ENCODE assay signal across 12 cellular contexts in the genomic region with DNA sequence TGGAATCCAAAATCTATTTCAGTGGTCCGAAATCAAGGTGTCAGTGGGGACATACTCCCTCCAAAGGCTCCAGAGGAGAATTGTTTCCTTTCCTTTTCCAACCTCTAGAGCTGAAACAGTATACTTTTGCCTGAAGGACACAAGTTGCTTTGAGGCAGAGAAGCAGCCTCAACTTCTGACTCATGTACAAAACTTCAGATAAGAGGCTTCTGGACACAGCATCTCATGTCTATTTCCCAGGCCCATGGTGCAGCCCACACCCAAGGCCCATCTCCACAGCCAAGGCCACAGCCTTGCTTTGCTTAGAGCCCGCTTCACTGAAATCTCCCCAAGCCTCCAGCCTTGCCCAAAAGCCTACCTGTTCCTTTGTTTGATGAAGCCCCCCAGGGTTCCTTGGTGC.
DNase-seq lines count a peak whose midpoint lies in the region; ATAC-seq and TF ChIP-seq lines count a peak whose summit lies in the region.
"Had no signal": no experiment of that assay in that cellular context is flagged by ENCODE, and none has a peak within 500 bp of the region (broad histone marks: within the 10 kb centered on the region; RNA-seq: fewer than 3 reads in every experiment).

No MANE protein-coding gene starts in this region.

- DNase-seq in ELR (ENCODE audit: low read depth) (peak; percentile 17), Panc1 (ENCODE audit: low read depth, low spot score) (no peak), choroid plexus epithelial cell (ENCODE audit: low read depth) (peak; percentile 55), lung (ENCODE audit: low spot score) (peak; percentile 23), DMS79 (lab: John Stamatoyannopoulos, UW) (no peak), DMS 273 (lab: John Stamatoyannopoulos, UW; ENCODE audit: unreplicated experiment) (no peak)
- DNase-seq in stimulated activated naive CD8-positive, alpha-beta T cell treated with anti-CD3 and anti-CD28 coated beads, Interleukin-15, Interleukin-2, amounts not matched to agents 100 U/mL and 50 U/mL, for 24 hours, result no peak
- DNase-seq: AML-193, NCI-H187, NCI-H774 had no signal

- POLR2A ChIA-PET in Panc1 (lab: Charles Lee), result no interaction called here

- WGBS in lung, 2 donors, result 89 to 95% methylated on average over 2 of the region's 2 CpGs

- H3K4me3 ChIP-seq in Panc1 (ENCODE audit: low read depth in 2 of 2, low read length in 2 of 2) (no peak overlapping the region), choroid plexus epithelial cell (ENCODE audit: low read depth, low read length) (no peak overlapping the region), lung (no peak overlapping the region)
- H3K4me3 ChIP-seq: SK-N-MC had no signal

- H3K27me3 ChIP-seq in Panc1 (ENCODE audit: control insufficient read depth, insufficient read depth, low read length) (no peaks in the 10 kb centered on the region), lung (ENCODE audit: control insufficient read depth, insufficient read depth) (no peaks in the 10 kb centered on the region)

- H3K9me3 ChIP-seq in Panc1 (ENCODE audit: control insufficient read depth, insufficient read depth, low read depth, low read length) (no peaks in the 10 kb centered on the region), lung (ENCODE audit: control insufficient read depth in 2 of 2, insufficient read depth in 1 of 2, low read length in 1 of 2) (peaks cover 0 to 11% of the 10 kb centered on the region in 2 donors)

- CTCF ChIA-PET in Panc1 (lab: Charles Lee), result no interaction called here

- H3K27ac ChIP-seq in Panc1 (ENCODE audit: low read length), result no peak overlapping the region
- no peak overlapping the region for H3K27ac ChIP-seq in lung (ENCODE audit: low read depth in 1 of 2, low read length in 1 of 2)
- H3K27ac ChIP-seq: SK-N-MC had no signal

- TF ChIP-seq CTCF in Panc1 (IDR thresholded peaks at IDR 0.05), result no peak
- TF ChIP-seq CTCF in choroid plexus epithelial cell (conservative IDR thresholded peaks at IDR 0.05; ENCODE audit: low read depth, low read length), result no peak
- TF ChIP-seq CTCF in lung (IDR thresholded peaks at IDR 0.05; ENCODE audit: control extremely low read depth, extremely low read depth), result no peak

- H3K36me3 ChIP-seq in Panc1 (ENCODE audit: control insufficient read depth, insufficient read depth, low read length) (no peaks in the 10 kb centered on the region), lung (ENCODE audit: control insufficient read depth in 2 of 2, insufficient read depth in 2 of 2, low read length in 2 of 2) (no peaks in the 10 kb centered on the region)

- H3K4me1 ChIP-seq in Panc1 (ENCODE audit: control insufficient read depth, insufficient read depth, low read length) (no peaks in the 10 kb centered on the region), lung (ENCODE audit: control insufficient read depth in 2 of 2, insufficient read depth in 2 of 2, low read length in 2 of 2) (no peaks in the 10 kb centered on the region)

- in situ Hi-C loops in Panc1 (cut with HindIII; ENCODE audit: low pct_unique_long_range_greater_than_20kb, low sequenced_read_pairs), result no loop called here

- intact Hi-C loops in Panc1 (cut with micrococcal nuclease; ENCODE audit: unreplicated experiment), result no loop called here

- no TSS peak for BruUV-seq in Panc1 (replicated peaks; lab: Mats Ljungman, UMichigan)

- ATAC-seq in Panc1 (peak; percentile 60; the same call in 1 of the 2 replicates), lung (ENCODE audit: insufficient read depth, low FRiP score) (no peak), GM19324 (IDR thresholded peaks at IDR 0.05; ENCODE audit: low FRiP score, unreplicated experiment) (no peak)
- ATAC-seq in stimulated activated naive CD8-positive, alpha-beta T cell treated with anti-CD3 and anti-CD28 coated beads, Interleukin-15, Interleukin-2, amounts not matched to agents 100 U/mL and 50 U/mL, for 24 hours, result no peak

Comparison
In these comparisons a context has a peak if more than half of its experiments do, and no peak if none do; other contexts are left out.
1. DNase-seq: peak in ELR (single experiment), choroid plexus epithelial cell (single experiment) and lung (single experiment); none in Panc1 (single experiment), DMS79 (single experiment), DMS 273 (single experiment) and stimulated activated naive CD8-positive, alpha-beta T cell treated with anti-CD3 and anti-CD28 coated beads, Interleukin-15, Interleukin-2, amounts not matched to agents 100 U/mL and 50 U/mL, for 24 hours (single experiment).